Comparison of ENCODE assay signal across 27 cellular contexts in genomic region chr3:32093204-32093603, GRCh38.
"Had no signal": no experiment of that assay in that cellular context is flagged by ENCODE, and none has a peak within 500 bp of the region (broad histone marks: within the 10 kb centered on the region; RNA-seq: fewer than 3 reads in every experiment).

No MANE protein-coding gene starts in this region.

- DNase-seq: colonic mucosa; cortex of kidney; effector CD8-positive, alpha-beta T cell; effector memory CD8-positive, alpha-beta T cell; endodermal cell; erythroblast; esophagus squamous epithelium; foreskin fibroblast; foreskin melanocyte; gastrocnemius medialis; glutamatergic neuron; head of caudate nucleus; heart right ventricle; hippocampal formation; left cardiac atrium; left lung; left ventricle myocardium superior; mesenchymal stem cell; mucosa of descending colon had no signal

- H3K36me3 Mint-ChIP-seq: mesothelial cell of epicardium had no signal

- ATAC-seq: effector memory CD8-positive, alpha-beta T cell; esophagus mucosa; gastrocnemius medialis; heart right ventricle; left cardiac atrium; left lung; left ventricle myocardium superior; mucosa of descending colon had no signal

- FAIRE-seq: endometrium, islet of Langerhans, keratinocyte had no signal

- H3K36me3 ChIP-seq: colonic mucosa, esophagus squamous epithelium, gastrocnemius medialis, heart right ventricle, left lung had no signal

- H3K4me3 Mint-ChIP-seq: dendritic cell treated with granulocyte-macrophage colony-stimulating factor and Interleukin-4, amounts not matched to agents 40 ng/mL and 50 ng/mL, for 4 days; effector memory CD8-positive, alpha-beta T cell; endodermal cell; mesothelial cell of epicardium had no signal

- H3K4me3 ChIP-seq: colonic mucosa, esophagus squamous epithelium, gastrocnemius medialis, heart right ventricle, left lung, lung, mucosa of descending colon had no signal

- H3K4me1 ChIP-seq: colonic mucosa, esophagus squamous epithelium, gastrocnemius medialis, heart right ventricle, left lung had no signal

- H3K9me3 ChIP-seq: colonic mucosa, esophagus squamous epithelium, gastrocnemius medialis, mucosa of descending colon had no signal

- H3K27ac Mint-ChIP-seq: dendritic cell treated with granulocyte-macrophage colony-stimulating factor and Interleukin-4, amounts not matched to agents 40 ng/mL and 50 ng/mL, for 4 days; effector memory CD8-positive, alpha-beta T cell; endodermal cell; mesothelial cell of epicardium had no signal

- H3K4me1 Mint-ChIP-seq: endodermal cell, mesothelial cell of epicardium had no signal

- H3K27me3 ChIP-seq: colonic mucosa, esophagus squamous epithelium, gastrocnemius medialis, heart right ventricle, left lung had no signal

- H3K27ac ChIP-seq: colonic mucosa, epithelial cell of prostate, esophagus squamous epithelium, gastrocnemius medialis, heart right ventricle, left lung had no signal
